Comparison of ENCODE assay signal across 1 cellular context in the genomic region with DNA sequence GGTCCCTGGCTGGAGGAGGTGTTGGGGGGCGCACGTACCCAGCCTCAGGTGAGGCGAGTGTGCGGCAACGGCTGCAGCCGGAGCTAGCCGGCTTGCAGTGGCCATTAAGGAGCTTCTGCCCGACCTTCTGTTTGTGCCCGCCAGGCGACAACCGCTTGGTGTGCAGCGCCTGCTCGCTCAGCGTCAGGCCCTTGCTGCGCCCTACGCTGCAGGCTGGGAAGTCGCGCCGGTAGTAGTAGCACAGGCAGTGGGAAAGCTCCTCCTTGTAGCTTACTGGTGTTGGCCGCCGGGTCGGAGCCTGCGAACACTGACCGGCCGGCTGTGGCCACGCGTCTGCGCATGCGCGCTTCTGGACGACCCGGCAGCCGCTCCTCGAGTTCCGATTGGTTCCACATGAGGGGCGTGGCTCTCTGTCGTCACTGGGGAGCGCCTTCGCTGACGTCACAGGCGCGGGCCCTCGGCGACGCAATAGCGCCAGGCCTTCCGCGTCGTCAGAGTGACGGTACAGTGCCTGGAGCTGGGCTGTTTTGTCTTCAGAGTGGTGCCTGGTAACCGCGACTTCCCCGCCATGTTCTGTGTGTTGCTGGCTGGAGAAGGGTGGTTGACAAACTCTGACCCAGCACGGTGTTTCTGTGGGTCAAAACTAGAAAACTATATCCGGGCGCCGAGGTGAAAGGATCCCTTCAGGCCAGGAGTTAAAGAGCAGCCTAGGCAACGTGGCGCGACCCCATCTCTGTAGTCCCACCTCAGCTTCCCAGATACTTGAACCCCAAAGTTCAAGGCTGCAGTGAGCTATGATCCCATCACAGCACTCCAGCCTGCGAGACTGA.
TF ChIP-seq lines count a peak whose summit lies in the region.

No MANE protein-coding gene starts in this region.

TF ChIP-seq in H1, 55 proteins besides CTCF, POLR2A, EP300 and RAD21 (continued from another document):
- TF ChIP-seq CBX8 (IDR thresholded peaks at IDR 0.05; ENCODE audit: borderline replicate concordance, low read depth, low read length) = no peak
- TF ChIP-seq SP1 (IDR thresholded peaks at IDR 0.05; ENCODE audit: low read depth, low read length) = peak; percentile 94
- no peak for TF ChIP-seq SIX5 (IDR thresholded peaks at IDR 0.05; ENCODE audit: low read depth, low read length)
- TF ChIP-seq, protein P1, sequence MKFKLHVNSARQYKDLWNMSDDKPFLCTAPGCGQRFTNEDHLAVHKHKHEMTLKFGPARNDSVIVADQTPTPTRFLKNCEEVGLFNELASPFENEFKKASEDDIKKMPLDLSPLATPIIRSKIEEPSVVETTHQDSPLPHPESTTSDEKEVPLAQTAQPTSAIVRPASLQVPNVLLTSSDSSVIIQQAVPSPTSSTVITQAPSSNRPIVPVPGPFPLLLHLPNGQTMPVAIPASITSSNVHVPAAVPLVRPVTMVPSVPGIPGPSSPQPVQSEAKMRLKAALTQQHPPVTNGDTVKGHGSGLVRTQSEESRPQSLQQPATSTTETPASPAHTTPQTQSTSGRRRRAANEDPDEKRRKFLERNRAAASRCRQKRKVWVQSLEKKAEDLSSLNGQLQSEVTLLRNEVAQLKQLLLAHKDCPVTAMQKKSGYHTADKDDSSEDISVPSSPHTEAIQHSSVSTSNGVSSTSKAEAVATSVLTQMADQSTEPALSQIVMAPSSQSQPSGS (IDR thresholded peaks at IDR 0.05; ENCODE audit: low read length) = peak; percentile 95
- TF ChIP-seq, protein P2, sequence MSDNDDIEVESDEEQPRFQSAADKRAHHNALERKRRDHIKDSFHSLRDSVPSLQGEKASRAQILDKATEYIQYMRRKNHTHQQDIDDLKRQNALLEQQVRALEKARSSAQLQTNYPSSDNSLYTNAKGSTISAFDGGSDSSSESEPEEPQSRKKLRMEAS (IDR thresholded peaks at IDR 0.05) = peak; percentile 69
- TF ChIP-seq SUZ12 (IDR thresholded peaks at IDR 0.05; ENCODE audit: low read length) = no peak
- TF ChIP-seq SRF (IDR thresholded peaks at IDR 0.05; ENCODE audit: low read depth, low read length) = peak; percentile 91
- peak; percentile 66 to 78; a peak in 2 of 4 replicates for TF ChIP-seq SIN3A (conservative IDR thresholded peaks at IDR 0.05 in 1 of 2, IDR thresholded peaks at IDR 0.05 in 1 of 2; ENCODE audit: low read depth in 1 of 2, low read length in 2 of 2)
- TF ChIP-seq POU5F1 (IDR thresholded peaks at IDR 0.05; ENCODE audit: low read depth, low read length) = no peak
- peak; percentile 100 for TF ChIP-seq CREB1 (IDR thresholded peaks at IDR 0.05)
- peak; percentile 59; the same call in 1 of the 2 replicates for TF ChIP-seq KDM5A (IDR thresholded peaks at IDR 0.05; ENCODE audit: low read length)
- TF ChIP-seq BRCA1 (IDR thresholded peaks at IDR 0.05; ENCODE audit: low read depth, low read length) = peak; percentile 73; the same call in 1 of the 2 replicates
- TF ChIP-seq YY1 (IDR thresholded peaks at IDR 0.05; ENCODE audit: low read depth, low read length) = peak; percentile 80
- TF ChIP-seq KDM4A (IDR thresholded peaks at IDR 0.05; ENCODE audit: low read depth, low read length, severe bottlenecking) = peak; percentile 100
- 0 out of 2 replicates have a peak, but pooled peaks have one; percentile 31 for TF ChIP-seq TCF12 (IDR thresholded peaks at IDR 0.05; ENCODE audit: low read depth, low read length)
- TF ChIP-seq TAF7 (optimal IDR thresholded peaks at IDR 0.05; ENCODE audit: borderline replicate concordance, low read depth, low read length) = peak; percentile 86
- TF ChIP-seq POLR2AphosphoS5 (IDR thresholded peaks at IDR 0.05; ENCODE audit: low read depth, low read length) = peak; percentile 95
- TF ChIP-seq TAF1 (IDR thresholded peaks at IDR 0.05; ENCODE audit: low read depth, low read length) = peak; percentile 97
- TF ChIP-seq CHD2 (IDR thresholded peaks at IDR 0.05; ENCODE audit: low read length) = peak; percentile 72; the same call in 1 of the 2 replicates
- peak; percentile 12; the same call in 1 of the 2 replicates for TF ChIP-seq GTF2F1 (IDR thresholded peaks at IDR 0.05; ENCODE audit: borderline replicate concordance, low read depth, low read length)
- TF ChIP-seq JUND (IDR thresholded peaks at IDR 0.05; ENCODE audit: low read length) = 0 out of 2 replicates have a peak, but pooled peaks have one; percentile 61
- TF ChIP-seq CEBPB (IDR thresholded peaks at IDR 0.05; ENCODE audit: low read depth, low read length) = peak; percentile 75
- no peak for TF ChIP-seq KDM1A (IDR thresholded peaks at IDR 0.05; ENCODE audit: borderline replicate concordance, low read length)
- TF ChIP-seq, protein P3, sequence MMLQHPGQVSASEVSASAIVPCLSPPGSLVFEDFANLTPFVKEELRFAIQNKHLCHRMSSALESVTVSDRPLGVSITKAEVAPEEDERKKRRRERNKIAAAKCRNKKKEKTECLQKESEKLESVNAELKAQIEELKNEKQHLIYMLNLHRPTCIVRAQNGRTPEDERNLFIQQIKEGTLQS (IDR thresholded peaks at IDR 0.05; ENCODE audit: insufficient read depth, low read depth, low read length) = peak; percentile 97
TF ChIP-seq in H1: peak in this region for 24.
